8 cellular contexts compared by ENCODE assay signal in the genomic region with DNA sequence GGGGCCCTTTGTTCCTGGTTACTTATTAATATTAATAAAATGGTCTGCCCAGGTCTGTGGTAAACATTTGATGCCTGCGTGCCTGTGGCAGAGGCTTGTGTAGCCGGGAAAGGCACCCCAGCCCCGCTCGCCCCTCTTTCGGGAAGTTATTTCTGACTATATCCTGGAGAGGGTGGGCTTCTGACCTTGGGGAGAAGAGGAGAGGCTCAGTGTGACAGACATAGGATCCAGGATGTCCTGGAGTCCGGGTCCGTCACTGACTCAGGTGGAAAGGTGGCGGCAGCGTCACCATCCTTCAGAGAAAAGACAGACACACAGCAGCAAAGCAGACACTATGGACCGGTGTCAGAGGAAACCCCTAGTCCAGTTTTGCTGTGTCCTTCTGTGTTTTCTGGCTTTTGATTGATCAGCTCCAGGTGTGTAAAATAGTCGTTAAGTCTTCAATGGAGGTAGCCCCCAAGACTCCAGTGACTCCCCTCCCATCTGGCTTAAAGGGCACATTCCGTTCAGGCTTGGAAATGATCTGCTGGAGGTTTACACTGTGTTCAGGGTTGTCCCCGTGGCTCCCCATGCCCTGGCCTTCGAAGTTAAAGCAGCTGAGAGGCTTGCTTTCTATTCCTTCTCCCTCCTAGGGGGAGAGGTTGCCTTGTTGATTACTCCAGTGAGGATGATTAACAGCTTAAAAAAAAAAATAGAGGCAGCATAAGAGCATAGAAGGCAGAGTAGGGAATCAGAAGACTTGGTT.
DNase-seq lines count a peak whose midpoint lies in the region; ATAC-seq, FAIRE-seq and TF ChIP-seq lines count a peak whose summit lies in the region.

No MANE protein-coding gene starts in this region.

- H3K9me3 ChIP-seq in keratinocyte (ENCODE audit: control insufficient read depth, low read depth, low read length): no peaks in the 10 kb centered on the region

- H3K4me3 Mint-ChIP-seq in WTC11 (peak overlapping the region; percentile 43), immature natural killer cell (no peak overlapping the region)
- no peak overlapping the region for H3K4me3 Mint-ChIP-seq in stimulated activated effector memory CD8-positive, alpha-beta T cell treated with anti-CD3 and anti-CD28 coated beads, Interleukin-12 subunit alpha, Interleukin-12 subunit beta, amount 100 ng/mL, for 72 hours
- H3K4me3 Mint-ChIP-seq in activated CD8-positive, alpha-beta T cell treated with anti-CD3 and anti-CD28 coated beads, Interleukin-2, amount 10 ng/mL, durations not matched to agents 7 days and 5 days: no peak overlapping the region

- FAIRE-seq in keratinocyte (lab: Jason Lieb, UNC): no peak

- peaks cover 10% of the 10 kb centered on the region for H3K4me1 ChIP-seq in keratinocyte (ENCODE audit: control insufficient read depth, extremely low read depth, insufficient read depth, low read length)

- ATAC-seq in WTC11: no peak; the same call in 1 of the 2 replicates
- no peak for ATAC-seq in stimulated activated effector memory CD8-positive, alpha-beta T cell treated with anti-CD3 and anti-CD28 coated beads, Interleukin-12 subunit alpha, Interleukin-12 subunit beta, amount 100 ng/mL, for 72 hours
- ATAC-seq in HG02759 (IDR thresholded peaks at IDR 0.05; ENCODE audit: unreplicated experiment): no peak
- ATAC-seq in activated CD8-positive, alpha-beta T cell treated with anti-CD3 and anti-CD28 coated beads, Interleukin-2, amount 10 ng/mL, durations not matched to agents 7 days and 5 days: no peak

- dilution Hi-C loops in keratinocyte (cut with MboI; ENCODE audit: extremely low pct_ligation_motif_present, low sequenced_read_pairs): no loop called here

- CTCF ChIA-PET in WTC11 (lab: Charles Lee): interaction anchor here (1.0 to 6.3 kb wide), 3 partner anchors 8 to 66 kb away, joined by 3 to 60 read pairs (median 3); no protein-coding TSS in a partner anchor
- CTCF ChIA-PET in activated CD8-positive, alpha-beta T cell treated with anti-CD3 and anti-CD28 coated beads, Interleukin-2, amount 10 ng/mL, durations not matched to agents 7 days and 5 days (lab: Charles Lee): interaction anchor here (1.0 to 3.9 kb wide), 3 partner anchors 9 to 421 kb away, joined by 3 to 29 read pairs (median 4); no protein-coding TSS in a partner anchor

- H3K4me1 Mint-ChIP-seq in WTC11 (peaks cover 59% of the 10 kb centered on the region), immature natural killer cell (peaks cover 0 to 7% of the 10 kb centered on the region in 2 donors)
- peaks cover 27% of the 10 kb centered on the region for H3K4me1 Mint-ChIP-seq in stimulated activated effector memory CD8-positive, alpha-beta T cell treated with anti-CD3 and anti-CD28 coated beads, Interleukin-12 subunit alpha, Interleukin-12 subunit beta, amount 100 ng/mL, for 72 hours
- peaks cover 24% of the 10 kb centered on the region for H3K4me1 Mint-ChIP-seq in activated CD8-positive, alpha-beta T cell treated with anti-CD3 and anti-CD28 coated beads, Interleukin-2, amount 10 ng/mL, durations not matched to agents 7 days and 5 days (ENCODE audit: low read depth)

- no peak overlapping the region for H3K4me2 ChIP-seq in keratinocyte (ENCODE audit: control insufficient read depth, extremely low read depth, insufficient read depth, low read depth, low read length)

- POLR2A ChIA-PET in WTC11 (lab: Charles Lee): no interaction called here
- POLR2A ChIA-PET in activated CD8-positive, alpha-beta T cell treated with anti-CD3 and anti-CD28 coated beads, Interleukin-2, amount 10 ng/mL, durations not matched to agents 7 days and 5 days (lab: Charles Lee): no interaction called here

- peak overlapping the region; percentile 23; the same call in 1 of the 2 replicates for H3K27ac Mint-ChIP-seq in WTC11
- peak overlapping the region; percentile 86 for H3K27ac Mint-ChIP-seq in stimulated activated effector memory CD8-positive, alpha-beta T cell treated with anti-CD3 and anti-CD28 coated beads, Interleukin-12 subunit alpha, Interleukin-12 subunit beta, amount 100 ng/mL, for 72 hours
- peak overlapping the region in 2 of 6 donors; percentile 40 to 49 for H3K27ac Mint-ChIP-seq in immature natural killer cell
- H3K27ac Mint-ChIP-seq in activated CD8-positive, alpha-beta T cell treated with anti-CD3 and anti-CD28 coated beads, Interleukin-2, amount 10 ng/mL, durations not matched to agents 7 days and 5 days: no peak overlapping the region

- H3K9me3 Mint-ChIP-seq in WTC11 (no peaks in the 10 kb centered on the region), immature natural killer cell (no peaks in the 10 kb centered on the region)
- no peaks in the 10 kb centered on the region for H3K9me3 Mint-ChIP-seq in stimulated activated effector memory CD8-positive, alpha-beta T cell treated with anti-CD3 and anti-CD28 coated beads, Interleukin-12 subunit alpha, Interleukin-12 subunit beta, amount 100 ng/mL, for 72 hours
- no peaks in the 10 kb centered on the region for H3K9me3 Mint-ChIP-seq in activated CD8-positive, alpha-beta T cell treated with anti-CD3 and anti-CD28 coated beads, Interleukin-2, amount 10 ng/mL, durations not matched to agents 7 days and 5 days (ENCODE audit: insufficient read depth)

- DNase-seq in HL-60 (ENCODE audit: low read depth in 1 of 2, low spot score in 1 of 2) (no peak), WTC11 (ENCODE audit: low spot score) (no peak), keratinocyte (ENCODE audit: low read depth, low spot score) (no peak), immature natural killer cell (no peak), GM20000 (ENCODE audit: low spot score) (no peak)
- DNase-seq in stimulated activated effector memory CD8-positive, alpha-beta T cell treated with anti-CD3 and anti-CD28 coated beads, Interleukin-12 subunit alpha, Interleukin-12 subunit beta, amount 100 ng/mL, for 72 hours (ENCODE audit: low spot score in 2 of 2): no peak
- DNase-seq in activated CD8-positive, alpha-beta T cell treated with anti-CD3 and anti-CD28 coated beads, Interleukin-2, amount 10 ng/mL, durations not matched to agents 7 days and 5 days: no peak

- H3K4me3 ChIP-seq in HL-60 (replicated peaks; ENCODE audit: insufficient read depth, low read length) (no peak overlapping the region), keratinocyte (ENCODE audit: control insufficient read depth in 2 of 3, extremely low read depth in 1 of 3, insufficient read depth in 2 of 3, low read depth in 1 of 3, low read length in 3 of 3) (no peak overlapping the region)

- H3K36me3 Mint-ChIP-seq in WTC11 (no peaks in the 10 kb centered on the region), immature natural killer cell (peaks cover 0 to 7% (median 0%) of the 10 kb centered on the region in 3 donors)
- peaks cover 6% of the 10 kb centered on the region for H3K36me3 Mint-ChIP-seq in stimulated activated effector memory CD8-positive, alpha-beta T cell treated with anti-CD3 and anti-CD28 coated beads, Interleukin-12 subunit alpha, Interleukin-12 subunit beta, amount 100 ng/mL, for 72 hours
- peaks cover 17% of the 10 kb centered on the region for H3K36me3 Mint-ChIP-seq in activated CD8-positive, alpha-beta T cell treated with anti-CD3 and anti-CD28 coated beads, Interleukin-2, amount 10 ng/mL, durations not matched to agents 7 days and 5 days (ENCODE audit: low read depth)

- H3K27me3 Mint-ChIP-seq in WTC11 (ENCODE audit: low read depth): no peaks in the 10 kb centered on the region
- peaks cover 2 to 3% (median 3%) of the 10 kb centered on the region in 3 donors for H3K27me3 Mint-ChIP-seq in immature natural killer cell (ENCODE audit: low read depth in 3 of 3)
- no peaks in the 10 kb centered on the region for H3K27me3 Mint-ChIP-seq in activated CD8-positive, alpha-beta T cell treated with anti-CD3 and anti-CD28 coated beads, Interleukin-2, amount 10 ng/mL, durations not matched to agents 7 days and 5 days (ENCODE audit: low read depth)

- no peaks in the 10 kb centered on the region for H4K20me1 ChIP-seq in keratinocyte (ENCODE audit: control insufficient read depth, extremely low read depth, insufficient read depth, low read length)

- H3K27ac ChIP-seq in HL-60 (replicated peaks) (peak overlapping the region; percentile 49), keratinocyte (ENCODE audit: control insufficient read depth, insufficient read depth, low read length) (peak overlapping the region; percentile 61)

- no peak overlapping the region for H2AFZ ChIP-seq in keratinocyte (ENCODE audit: control insufficient read depth, low read length)

- no peaks in the 10 kb centered on the region for H3K79me2 ChIP-seq in keratinocyte (ENCODE audit: control insufficient read depth, insufficient read depth, low read length)

- H3K9me1 ChIP-seq in keratinocyte (ENCODE audit: control insufficient read depth, extremely low read depth, insufficient read depth, low read length): no peaks in the 10 kb centered on the region

- TF ChIP-seq CTCF in HL-60 (IDR thresholded peaks at IDR 0.05; ENCODE audit: insufficient read depth, low read length) (no peak), WTC11 (IDR thresholded peaks at IDR 0.05) (no peak), keratinocyte (optimal IDR thresholded peaks at IDR 0.05 in 1 of 3, IDR thresholded peaks at IDR 0.05 in 1 of 3, conservative IDR thresholded peaks at IDR 0.05 in 1 of 3; ENCODE audit: extremely low read depth in 1 of 3, insufficient read depth in 2 of 3, low read length in 3 of 3) (no peak), GM20000 (IDR thresholded peaks at IDR 0.05; ENCODE audit: extremely low read depth, missing control alignments) (no peak)

- no peaks in the 10 kb centered on the region for H3K36me3 ChIP-seq in keratinocyte (ENCODE audit: control insufficient read depth in 2 of 2, extremely low read depth in 1 of 2, insufficient read depth in 2 of 2, low read length in 2 of 2)

- H3K27me3 ChIP-seq in HL-60 (ENCODE audit: insufficient read depth, poor library complexity, severe bottlenecking): no peaks in the 10 kb centered on the region
- no peaks in the 10 kb centered on the region for H3K27me3 ChIP-seq in keratinocyte (ENCODE audit: control insufficient read depth, extremely low read depth, insufficient read depth, low read length)

- no peak overlapping the region for H3K9ac ChIP-seq in keratinocyte (ENCODE audit: control insufficient read depth, extremely low read depth, insufficient read depth, low read length)

TF ChIP-seq in WTC11, 78 proteins besides CTCF, POLR2A, EP300 and RAD21:
- TF ChIP-seq TCF7 (CRISPR knock-in tag; IDR thresholded peaks at IDR 0.05; ENCODE audit: low read depth) (no peak), ETV6 (CRISPR knock-in tag; IDR thresholded peaks at IDR 0.05) (no peak)
TF ChIP-seq in WTC11: peak in this region for 0.
